21 cellular contexts compared by ENCODE assay signal in the genomic region with DNA sequence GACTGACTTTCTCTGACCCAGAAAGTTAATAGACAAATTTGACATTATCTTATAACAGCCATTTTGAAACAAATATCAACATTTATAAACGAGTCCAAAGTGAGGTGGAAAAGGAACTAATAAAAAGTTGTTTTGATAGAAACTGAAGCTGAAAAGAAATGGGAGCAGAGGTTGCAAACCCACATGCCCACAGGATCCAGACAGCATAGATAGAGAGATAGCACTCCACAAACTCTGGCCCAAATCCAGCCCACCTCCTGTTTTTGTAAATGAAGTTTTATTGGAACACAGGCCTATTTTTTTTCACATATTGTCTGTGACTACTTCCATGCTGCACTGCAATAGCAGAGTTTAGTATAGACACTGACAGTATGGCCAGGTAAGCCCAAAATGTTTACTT.
A peak's percentile ranks its signal among the peaks of the same experiment; 100 is the strongest.
DNase-seq lines count a peak whose midpoint lies in the region; ATAC-seq and TF ChIP-seq lines count a peak whose summit lies in the region.
"Had no signal": no experiment of that assay in that cellular context is flagged by ENCODE, and none has a peak within 500 bp of the region (broad histone marks: within the 10 kb centered on the region; RNA-seq: fewer than 3 reads in every experiment).

No MANE protein-coding gene starts in this region.

- no peak for TF ChIP-seq POLR2A in prostate gland (IDR thresholded peaks at IDR 0.05)

- H3K4me3 Mint-ChIP-seq in endodermal cell (no peak overlapping the region), immature natural killer cell (no peak overlapping the region)
- H3K4me3 Mint-ChIP-seq: CD8-positive, alpha-beta T cell had no signal

- intact Hi-C loops in prostate gland (cut with DNase I): no loop called here

- H2AFZ ChIP-seq in SK-N-SH (ENCODE audit: low read depth): no peak overlapping the region

- peak overlapping the region in 1 of 2 experiments; percentile 78; a peak in 2 of 4 replicates for H3K27ac ChIP-seq in SK-N-SH (ENCODE audit: low read depth in 2 of 2, low read length in 1 of 2)
- H3K27ac ChIP-seq in endodermal cell (ENCODE audit: low read depth, low read length): peak overlapping the region; percentile 69
- no peak overlapping the region for H3K27ac ChIP-seq in prostate gland
- H3K27ac ChIP-seq: Peyer's patch had no signal

- no peaks in the 10 kb centered on the region for H3K9me3 ChIP-seq in SK-N-SH
- H3K9me3 ChIP-seq in endodermal cell (ENCODE audit: control insufficient read depth, low read length): no peaks in the 10 kb centered on the region
- H3K9me3 ChIP-seq in prostate gland: no peaks in the 10 kb centered on the region
- H3K9me3 ChIP-seq: Peyer's patch had no signal

- POLR2A ChIA-PET in SK-N-SH (lab: Yijun Ruan, JAX): no interaction called here

- TF ChIP-seq CTCF in SK-N-SH (IDR thresholded peaks at IDR 0.05) (no peak), endodermal cell (conservative IDR thresholded peaks at IDR 0.05) (no peak), prostate gland (IDR thresholded peaks at IDR 0.05) (no peak)

- no peaks in the 10 kb centered on the region for H3K79me2 ChIP-seq in SK-N-SH (ENCODE audit: insufficient read depth)

- H3K9me2 ChIP-seq in SK-N-SH: no peaks in the 10 kb centered on the region

- H4K20me1 ChIP-seq in SK-N-SH (ENCODE audit: insufficient read depth): no peaks in the 10 kb centered on the region

- no peaks in the 10 kb centered on the region for H3K9me3 Mint-ChIP-seq in endodermal cell
- H3K9me3 Mint-ChIP-seq in immature natural killer cell: peaks cover 0 to 2% (median 0%) of the 10 kb centered on the region in 6 donors
- H3K9me3 Mint-ChIP-seq: CD8-positive, alpha-beta T cell had no signal

- no peaks in the 10 kb centered on the region for H3F3A ChIP-seq in SK-N-SH (replicated peaks; ENCODE audit: insufficient read depth)

- H3K27ac Mint-ChIP-seq in endodermal cell (no peak overlapping the region), immature natural killer cell (no peak overlapping the region)
- H3K27ac Mint-ChIP-seq: CD8-positive, alpha-beta T cell had no signal

- H3K4me3 ChIP-seq in SK-N-SH (ENCODE audit: low read depth in 2 of 2, low read length in 1 of 2): no peak overlapping the region
- H3K4me3 ChIP-seq in endodermal cell (ENCODE audit: low read length): no peak overlapping the region
- H3K4me3 ChIP-seq in prostate gland: no peak overlapping the region
- H3K4me3 ChIP-seq: GM12878, K562, Peyer's patch had no signal

- H3K4me2 ChIP-seq in SK-N-SH: no peak overlapping the region

- H3K27me3 Mint-ChIP-seq in endodermal cell (ENCODE audit: insufficient read depth) (no peaks in the 10 kb centered on the region), immature natural killer cell (ENCODE audit: low read depth in 3 of 3) (peaks cover 0 to 3% (median 0%) of the 10 kb centered on the region in 3 donors)

- H3K36me3 Mint-ChIP-seq in endodermal cell (ENCODE audit: low read depth) (no peaks in the 10 kb centered on the region), immature natural killer cell (no peaks in the 10 kb centered on the region)
- H3K36me3 Mint-ChIP-seq: CD8-positive, alpha-beta T cell had no signal

- DNase-seq in DMS 273 (lab: John Stamatoyannopoulos, UW; ENCODE audit: unreplicated experiment) (peak; percentile 27), DMS 273 treated with DMSO at 0.1 percent for 48 hours (lab: John Stamatoyannopoulos, UW) (no peak), SK-N-SH (peak; percentile 12), endodermal cell (no peak), prostate gland (ENCODE audit: low spot score) (peak; percentile 6), immature natural killer cell (no peak)
- DNase-seq: 8988T; CD8-positive, alpha-beta T cell; DND-41; GDM1; NCI-H1436; NCI-H2029; NCI-H2171; NCI-H510A; Peyer's patch; SHP77 had no signal

- H3K4me1 Mint-ChIP-seq in endodermal cell (peaks cover 10% of the 10 kb centered on the region), immature natural killer cell (peaks cover 0 to 9% of the 10 kb centered on the region in 2 donors)

- WGBS in SK-N-SH (ENCODE audit: low lambda C conversion rate): 0% methylated on average over 1 of the region's 1 CpG
- 88% methylated on average over 1 of the region's 1 CpG; no CpG with 5 or more reads in 1 of the 2 experiments for WGBS in endodermal cell (ENCODE audit: insufficient coverage in 1 of 2, insufficient read length in 1 of 2), 2 experiments
- WGBS in prostate gland: 3% methylated on average over 1 of the region's 1 CpG

- peaks cover 0 to 31% of the 10 kb centered on the region in 2 experiments; a peak in 2 of 4 replicates for H3K4me1 ChIP-seq in SK-N-SH (ENCODE audit: control insufficient read depth in 1 of 2, insufficient read depth in 2 of 2, low read depth in 1 of 2, low read length in 1 of 2)
- H3K4me1 ChIP-seq in endodermal cell (ENCODE audit: control insufficient read depth, insufficient read depth, low read length): peaks cover 4% of the 10 kb centered on the region
- H3K4me1 ChIP-seq in prostate gland (replicated peaks): no peaks in the 10 kb centered on the region
- H3K4me1 ChIP-seq: Peyer's patch had no signal

- TF ChIP-seq EP300 in SK-N-SH (IDR thresholded peaks at IDR 0.05; ENCODE audit: borderline replicate concordance in 1 of 2, low read depth in 1 of 2, low read length in 1 of 2): peak in 1 of 2 experiments; percentile 65; a peak in 1 of 4 replicates

- H3K27me3 ChIP-seq in SK-N-SH (ENCODE audit: insufficient read depth) (no peaks in the 10 kb centered on the region), endodermal cell (ENCODE audit: control insufficient read depth, insufficient read depth, low read length, poor library complexity, severe bottlenecking) (peaks cover 22% of the 10 kb centered on the region), prostate gland (replicated peaks; ENCODE audit: insufficient read depth) (no peaks in the 10 kb centered on the region)
- H3K27me3 ChIP-seq: Peyer's patch had no signal

- CTCF ChIA-PET in SK-N-SH (lab: Yijun Ruan, JAX): interaction anchor here (1.0 kb wide), 1 partner anchor 38 kb away, joined by 3 read pairs; no protein-coding TSS in a partner anchor

- no peak for TF ChIP-seq RAD21 in SK-N-SH (IDR thresholded peaks at IDR 0.05; ENCODE audit: low read length)

- ATAC-seq in HG02840 (IDR thresholded peaks at IDR 0.05; ENCODE audit: low FRiP score, unreplicated experiment) (no peak), GM19328 (IDR thresholded peaks at IDR 0.05; ENCODE audit: unreplicated experiment) (no peak)
- ATAC-seq: CD8-positive, alpha-beta T cell; GM12878; HCT116; K562 had no signal

- no peak overlapping the region for H3K9ac ChIP-seq in SK-N-SH
- H3K9ac ChIP-seq in endodermal cell (ENCODE audit: extremely low read depth, low read length, poor library complexity, severe bottlenecking): no peak overlapping the region

- H3K36me3 ChIP-seq in SK-N-SH (replicated peaks in 1 of 2; ENCODE audit: control insufficient read depth in 1 of 2, insufficient read depth in 2 of 2, low read length in 1 of 2) (no peaks in the 10 kb centered on the region), endodermal cell (ENCODE audit: control insufficient read depth, insufficient read depth, low read length) (no peaks in the 10 kb centered on the region), prostate gland (no peaks in the 10 kb centered on the region)
- H3K36me3 ChIP-seq: Peyer's patch had no signal

TF ChIP-seq in SK-N-SH, 30 proteins besides CTCF, POLR2A, EP300 and RAD21 (continues in another document):
- TF ChIP-seq MXI1 (IDR thresholded peaks at IDR 0.05; ENCODE audit: low read depth, low read length) (0 out of 2 replicates have a peak, but pooled peaks have one; percentile 28), TEAD4 (IDR thresholded peaks at IDR 0.05; ENCODE audit: borderline replicate concordance, insufficient read depth) (no peak), MEF2A (IDR thresholded peaks at IDR 0.05; ENCODE audit: borderline replicate concordance, low read depth) (no peak), FOXM1 (IDR thresholded peaks at IDR 0.05; ENCODE audit: low read depth) (no peak), GATA2 (CRISPR knock-in tag; IDR thresholded peaks at IDR 0.05) (peak; percentile 83), RXRA (IDR thresholded peaks at IDR 0.05; ENCODE audit: borderline replicate concordance, low read depth) (no peak), RCOR1 (IDR thresholded peaks at IDR 0.05; ENCODE audit: low read length) (peak; percentile 55; the same call in 1 of the 2 replicates), NRF1 (IDR thresholded peaks at IDR 0.05; ENCODE audit: low read depth, low read length) (no peak), TCF12 (IDR thresholded peaks at IDR 0.05) (peak; percentile 37; the same call in 1 of the 2 replicates)
- TF ChIP-seq, protein P1, sequence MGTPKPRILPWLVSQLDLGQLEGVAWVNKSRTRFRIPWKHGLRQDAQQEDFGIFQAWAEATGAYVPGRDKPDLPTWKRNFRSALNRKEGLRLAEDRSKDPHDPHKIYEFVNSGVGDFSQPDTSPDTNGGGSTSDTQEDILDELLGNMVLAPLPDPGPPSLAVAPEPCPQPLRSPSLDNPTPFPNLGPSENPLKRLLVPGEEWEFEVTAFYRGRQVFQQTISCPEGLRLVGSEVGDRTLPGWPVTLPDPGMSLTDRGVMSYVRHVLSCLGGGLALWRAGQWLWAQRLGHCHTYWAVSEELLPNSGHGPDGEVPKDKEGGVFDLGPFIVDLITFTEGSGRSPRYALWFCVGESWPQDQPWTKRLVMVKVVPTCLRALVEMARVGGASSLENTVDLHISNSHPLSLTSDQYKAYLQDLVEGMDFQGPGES (IDR thresholded peaks at IDR 0.05; ENCODE audit: low read depth, low read length): no peak
- TF ChIP-seq, protein P2, sequence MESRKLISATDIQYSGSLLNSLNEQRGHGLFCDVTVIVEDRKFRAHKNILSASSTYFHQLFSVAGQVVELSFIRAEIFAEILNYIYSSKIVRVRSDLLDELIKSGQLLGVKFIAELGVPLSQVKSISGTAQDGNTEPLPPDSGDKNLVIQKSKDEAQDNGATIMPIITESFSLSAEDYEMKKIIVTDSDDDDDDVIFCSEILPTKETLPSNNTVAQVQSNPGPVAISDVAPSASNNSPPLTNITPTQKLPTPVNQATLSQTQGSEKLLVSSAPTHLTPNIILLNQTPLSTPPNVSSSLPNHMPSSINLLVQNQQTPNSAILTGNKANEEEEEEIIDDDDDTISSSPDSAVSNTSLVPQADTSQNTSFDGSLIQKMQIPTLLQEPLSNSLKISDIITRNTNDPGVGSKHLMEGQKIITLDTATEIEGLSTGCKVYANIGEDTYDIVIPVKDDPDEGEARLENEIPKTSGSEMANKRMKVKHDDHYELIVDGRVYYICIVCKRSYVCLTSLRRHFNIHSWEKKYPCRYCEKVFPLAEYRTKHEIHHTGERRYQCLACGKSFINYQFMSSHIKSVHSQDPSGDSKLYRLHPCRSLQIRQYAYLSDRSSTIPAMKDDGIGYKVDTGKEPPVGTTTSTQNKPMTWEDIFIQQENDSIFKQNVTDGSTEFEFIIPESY (IDR thresholded peaks at IDR 0.05; ENCODE audit: borderline replicate concordance, low read depth): no peak

Comparison
In these comparisons a context has a peak if more than half of its experiments do, and no peak if none do; other contexts are left out.
1. DNase-seq: peak in DMS 273 (single experiment), SK-N-SH (single experiment) and prostate gland (single experiment); none in DMS 273 treated with DMSO at 0.1 percent for 48 hours (single experiment), endodermal cell (single experiment) and immature natural killer cell (0 of 3).